11 cellular contexts compared by ENCODE assay signal in genomic region chr6:52403627-52404026, GRCh38. TPM values are rescaled to one million over a fixed set of nuclear protein-coding genes. Genes with fewer than 3 reads are reported as not detected.
DNase-seq lines count a peak whose midpoint lies in the region; FAIRE-seq and TF ChIP-seq lines count a peak whose summit lies in the region.
"Had no signal": no experiment of that assay in that cellular context is flagged by ENCODE, and none has a peak within 500 bp of the region (broad histone marks: within the 10 kb centered on the region; RNA-seq: fewer than 3 reads in every experiment).

No MANE protein-coding gene starts in this region.

- WGBS in neuronal stem cell (ENCODE audit: extremely low coverage in 2 of 2, insufficient read length in 2 of 2, insufficient replicate concordance in 1 of 2), 2 donors: no CpG with 5 or more reads among the region's 9 CpGs

- H2AFZ ChIP-seq in neuronal stem cell (ENCODE audit: low read length): no peak overlapping the region

- H3K9ac ChIP-seq in neuronal stem cell (ENCODE audit: low read depth, low read length, poor library complexity): no peak overlapping the region

- TF ChIP-seq POLR2A in GM12891 (IDR thresholded peaks at IDR 0.05; ENCODE audit: low read depth, low read length): no peak

- H3K27me3 ChIP-seq in neuronal stem cell (ENCODE audit: control insufficient read depth in 3 of 3, insufficient read depth in 3 of 3, low read depth in 1 of 3, low read length in 3 of 3): no peaks in the 10 kb centered on the region

- DNase-seq in NCI-H1417 (lab: John Stamatoyannopoulos, UW): peak; percentile 18 to 26 (median 23)
- DNase-seq in NCI-H1417 treated with DMSO at 0.1 percent for 48 hours (lab: John Stamatoyannopoulos, UW): no peak
- peak; percentile 54 for DNase-seq in NCI-H2196 treated with DMSO at 0.1 percent for 48 hours (lab: John Stamatoyannopoulos, UW; ENCODE audit: unreplicated experiment)
- DNase-seq in cerebellar nuclear complex (lab: John Stamatoyannopoulos, UW): peak; percentile 86 to 93
- DNase-seq in neuronal stem cell (ENCODE audit: low spot score): no peak
- no peak for DNase-seq in retina
- no peak for DNase-seq in islet precursor cell
- no peak for DNase-seq in GM12891 (ENCODE audit: insufficient read length, low spot score)
- DNase-seq: T-helper 9 cell had no signal

- H3K4ac ChIP-seq in neuronal stem cell (ENCODE audit: low read length): no peak overlapping the region

- no peaks in the 10 kb centered on the region for H3K79me1 ChIP-seq in neuronal stem cell (ENCODE audit: low read depth, low read length)

- no peak overlapping the region for H2AK5ac ChIP-seq in neuronal stem cell (ENCODE audit: low read depth, low read length)

- peak overlapping the region; percentile 58 for H3K14ac ChIP-seq in neuronal stem cell (ENCODE audit: low read length)

- no peak for FAIRE-seq in GM12891 (lab: Jason Lieb, UNC)
- FAIRE-seq: A549, H1 had no signal

- H3K4me3 ChIP-seq in neuronal stem cell (ENCODE audit: low read length in 2 of 2): peak overlapping the region in 1 of 2 donors; percentile 45
- H3K4me3 ChIP-seq: A549 had no signal

- peaks cover 7 to 26% of the 10 kb centered on the region in 2 donors for H3K36me3 ChIP-seq in neuronal stem cell (replicated peaks in 1 of 2; ENCODE audit: control insufficient read depth in 2 of 2, insufficient read depth in 2 of 2, low read length in 2 of 2)

- no peak overlapping the region for H2BK120ac ChIP-seq in neuronal stem cell (ENCODE audit: low read depth, low read length)

- no peak overlapping the region for H2BK15ac ChIP-seq in neuronal stem cell (ENCODE audit: low read length)

- no peak overlapping the region for H4K8ac ChIP-seq in neuronal stem cell (ENCODE audit: low read depth, low read length)

- no peak overlapping the region for H3K4me2 ChIP-seq in neuronal stem cell (ENCODE audit: insufficient read depth, low read length, poor library complexity, severe bottlenecking)
- H3K4me2 ChIP-seq: A549 had no signal

- no peaks in the 10 kb centered on the region for H3K4me1 ChIP-seq in neuronal stem cell (ENCODE audit: control insufficient read depth in 2 of 2, insufficient read depth in 1 of 2, low read depth in 1 of 2, low read length in 2 of 2)
- H3K4me1 ChIP-seq: A549 had no signal

- H3K23ac ChIP-seq in neuronal stem cell (ENCODE audit: low read depth, low read length, poor library complexity): no peak overlapping the region

- H3K9me3 ChIP-seq in neuronal stem cell (replicated peaks in 1 of 2; ENCODE audit: control insufficient read depth in 2 of 2, insufficient read depth in 1 of 2, low read depth in 1 of 2, low read length in 2 of 2): no peaks in the 10 kb centered on the region
- H3K9me3 ChIP-seq: A549 had no signal

- no peak overlapping the region for H2BK12ac ChIP-seq in neuronal stem cell (ENCODE audit: low read length)

- H3K18ac ChIP-seq in neuronal stem cell (ENCODE audit: low read length): no peak overlapping the region

- H4K91ac ChIP-seq in neuronal stem cell (ENCODE audit: low read depth, low read length, poor library complexity): no peak overlapping the region

- no peak overlapping the region for H3K27ac ChIP-seq in neuronal stem cell (replicated peaks; ENCODE audit: low read length)
- H3K27ac ChIP-seq: A549 had no signal

- H2BK5ac ChIP-seq in neuronal stem cell (ENCODE audit: low read length): no peak overlapping the region

TF ChIP-seq in GM12891, 5 proteins besides CTCF, POLR2A, EP300 and RAD21:
- no peak for TF ChIP-seq TAF1 (IDR thresholded peaks at IDR 0.05; ENCODE audit: low read depth, low read length)
- no peak for TF ChIP-seq POLR2AphosphoS5 (IDR thresholded peaks at IDR 0.05; ENCODE audit: low read depth, low read length)
- no peak for TF ChIP-seq SPI1 (IDR thresholded peaks at IDR 0.05; ENCODE audit: low read depth, low read length)
- no peak for TF ChIP-seq POU2F2 (IDR thresholded peaks at IDR 0.05; ENCODE audit: low read depth, low read length)
- TF ChIP-seq PAX5 (IDR thresholded peaks at IDR 0.05; ENCODE audit: insufficient read depth, low read length, severe bottlenecking): no peak

RNA-seq across cellular contexts. Expression of gene EFHC1, which starts 16.5 kb away (rescaled TPM):
- 31.7 TPM for polyA plus RNA-seq in neuronal stem cell (2013, experiment 1 of 2)
- polyA plus RNA-seq in neuronal stem cell (2013, experiment 2 of 2): 33.0 TPM
- polyA plus RNA-seq in GM12891 (2012; ENCODE audit: low read depth, missing spikeins): 12.8 TPM

RNA-seq across cellular contexts. Expression of gene PAQR8, which starts 41.7 kb away (rescaled TPM):
- 16.4 TPM for polyA plus RNA-seq in neuronal stem cell (2013, experiment 1 of 2)
- 16.7 TPM for polyA plus RNA-seq in neuronal stem cell (2013, experiment 2 of 2)
- 8.6 TPM for polyA plus RNA-seq in GM12891 (2012; ENCODE audit: low read depth, missing spikeins)

Comparison
In these comparisons a context has a peak if more than half of its experiments do, and no peak if none do; other contexts are left out.
1. DNase-seq: peak in NCI-H1417 (3 of 3), NCI-H2196 treated with DMSO at 0.1 percent for 48 hours (single experiment) and cerebellar nuclear complex (2 of 2); none in NCI-H1417 treated with DMSO at 0.1 percent for 48 hours (single experiment), neuronal stem cell (single experiment), retina (single experiment), islet precursor cell (single experiment) and GM12891 (single experiment).